ENCODE assay signal across 13 cellular contexts in genomic region chr17:17876959-17877547, GRCh38. TPM values are rescaled to one million over a fixed set of nuclear protein-coding genes. Genes with fewer than 3 reads are reported as not detected.
A peak's percentile ranks its signal among the peaks of the same experiment; 100 is the strongest.
DNase-seq lines count a peak whose midpoint lies in the region; ATAC-seq and TF ChIP-seq lines count a peak whose summit lies in the region.
"Had no signal": no experiment of that assay in that cellular context is flagged by ENCODE, and none has a peak within 500 bp of the region (broad histone marks: within the 10 kb centered on the region; RNA-seq: fewer than 3 reads in every experiment).

No MANE protein-coding gene starts in this region.

- TF ChIP-seq CTCF in IMR-90 (conservative IDR thresholded peaks at IDR 0.05; ENCODE audit: low read depth, low read length) (no peak), lung (IDR thresholded peaks at IDR 0.05; ENCODE audit: control extremely low read depth, extremely low read depth) (no peak), stomach (IDR thresholded peaks at IDR 0.05) (no peak), GM20000 (IDR thresholded peaks at IDR 0.05; ENCODE audit: extremely low read depth, missing control alignments) (no peak)

- TF ChIP-seq EP300 in stomach (IDR thresholded peaks at IDR 0.05), result no peak

- H3K4ac ChIP-seq in IMR-90 (ENCODE audit: low read depth, low read length), result peak overlapping the region; percentile 54; the same call in 1 of the 2 replicates

- peak overlapping the region; percentile 49 for H3K14ac ChIP-seq in IMR-90 (replicated peaks; ENCODE audit: low read depth, low read length)

- TF ChIP-seq POLR2A in IMR-90 (IDR thresholded peaks at IDR 0.05; ENCODE audit: low read depth, low read length) (no peak), stomach (IDR thresholded peaks at IDR 0.05) (no peak)

- H4K5ac ChIP-seq in IMR-90 (ENCODE audit: low read depth, low read length), result no peak overlapping the region

- DNase-seq in IMR-90, result peak; percentile 24
- peak; percentile 62 for DNase-seq in lung (ENCODE audit: low spot score)
- DNase-seq in stomach, result peak; percentile 63
- no peak for DNase-seq in NCI-H446 treated with DMSO at 0.1 percent for 48 hours (lab: John Stamatoyannopoulos, UW)
- DNase-seq in T-helper 1 cell, result no peak
- no peak for DNase-seq in GM20000 (ENCODE audit: low spot score)
- no peak for DNase-seq in OCI-M1 (lab: John Stamatoyannopoulos, UW)
- DNase-seq: activated gamma-delta T cell; DMS153; NCI-H526; stimulated activated naive CD8-positive, alpha-beta T cell treated with anti-CD3 and anti-CD28 coated beads, Interleukin-15, amount 100 ng/mL, for 72 hours had no signal

- H3K9me3 ChIP-seq in IMR-90 (ENCODE audit: control insufficient read depth, insufficient read depth, low read length), result no peaks in the 10 kb centered on the region
- no peaks in the 10 kb centered on the region for H3K9me3 ChIP-seq in ectodermal cell (ENCODE audit: control insufficient read depth, low read length)
- H3K9me3 ChIP-seq in lung (ENCODE audit: control insufficient read depth in 2 of 2, insufficient read depth in 1 of 2, low read length in 1 of 2), result no peaks in the 10 kb centered on the region
- H3K9me3 ChIP-seq in stomach, result no peaks in the 10 kb centered on the region

- peak overlapping the region; percentile 3 for H2BK5ac ChIP-seq in IMR-90 (ENCODE audit: low read depth, low read length, poor library complexity, severe bottlenecking)

- no peak overlapping the region for H2BK20ac ChIP-seq in IMR-90 (ENCODE audit: low read depth, low read length)

- H3K27me3 ChIP-seq in IMR-90 (ENCODE audit: control insufficient read depth, insufficient read depth, low read length), result no peaks in the 10 kb centered on the region
- H3K27me3 ChIP-seq in ectodermal cell (ENCODE audit: control insufficient read depth, insufficient read depth, low read length, poor library complexity, severe bottlenecking), result no peaks in the 10 kb centered on the region
- H3K27me3 ChIP-seq in lung (ENCODE audit: control insufficient read depth, insufficient read depth), result no peaks in the 10 kb centered on the region
- no peaks in the 10 kb centered on the region for H3K27me3 ChIP-seq in stomach

- H3K56ac ChIP-seq in IMR-90 (ENCODE audit: extremely low read depth, insufficient read depth, low read length), result no peak overlapping the region

- POLR2A ChIA-PET in IMR-90 (lab: Charles Lee; ENCODE audit: unreplicated experiment), result no interaction called here

- no peak overlapping the region; the same call in 1 of the 2 replicates for H4K91ac ChIP-seq in IMR-90 (ENCODE audit: insufficient read depth, low read depth, low read length)

- in situ Hi-C loops in IMR-90 (cut with MboI; ENCODE audit: low sequenced_read_pairs), result loop anchor here (25.0 kb wide), 1 partner anchor 515 kb away; no protein-coding TSS in a partner anchor

- peak overlapping the region; percentile 33; the same call in 1 of the 2 replicates for H3K4me2 ChIP-seq in IMR-90 (ENCODE audit: low read depth, low read length)

- BruUV-seq in IMR-90 (replicated peaks; lab: Mats Ljungman, UMichigan), result no TSS peak

- no peak overlapping the region for H2BK15ac ChIP-seq in IMR-90 (ENCODE audit: low read depth, low read length)

- peaks cover 0 to 7% of the 10 kb centered on the region in 2 experiments; a peak in 3 of 4 replicates for H3K79me1 ChIP-seq in IMR-90 (ENCODE audit: low read depth in 1 of 2, low read length in 2 of 2)

- H2AK9ac ChIP-seq in IMR-90 (replicated peaks; ENCODE audit: low read depth, low read length, poor library complexity), result peak overlapping the region; percentile 20

- 0 out of 2 replicates have a peak overlapping the region, but pooled peaks have one; percentile 44 for H2AK5ac ChIP-seq in IMR-90 (ENCODE audit: low read depth, low read length)

- peak overlapping the region; percentile 6; the same call in 1 of the 2 replicates for H2BK120ac ChIP-seq in IMR-90 (ENCODE audit: low read depth, low read length)

- CTCF ChIA-PET in IMR-90 (lab: Yijun Ruan, JAX), result interaction anchor here (1.2 to 1.4 kb wide), 2 partner anchors 13 to 42 kb away, joined by 4 to 5 read pairs; no protein-coding TSS in a partner anchor

- 69% methylated on average over 3 of the region's 6 CpGs; no CpG with 5 or more reads in 1 of the 2 experiments for WGBS in IMR-90 (ENCODE audit: extremely low coverage in 2 of 2, insufficient read length in 1 of 2), 2 experiments
- WGBS in ectodermal cell, 2 experiments, result 93 to 97% methylated on average over 6 of the region's 6 CpGs
- 36 to 65% methylated on average over 6 of the region's 6 CpGs for WGBS in lung, 2 donors
- 24 to 32% (median 29%) methylated on average over 6 of the region's 6 CpGs for WGBS in stomach, 5 donors

- no peak overlapping the region for H3K4me3 ChIP-seq in IMR-90 (ENCODE audit: insufficient read depth, low read depth, low read length)
- H3K4me3 ChIP-seq in ectodermal cell (ENCODE audit: insufficient read depth, low read depth, low read length), result no peak overlapping the region
- H3K4me3 ChIP-seq in lung, result no peak overlapping the region
- H3K4me3 ChIP-seq in stomach, result no peak overlapping the region
- H3K4me3 ChIP-seq: K562 had no signal

- peaks cover 22% of the 10 kb centered on the region for H3K4me1 ChIP-seq in IMR-90 (ENCODE audit: control insufficient read depth, insufficient read depth, low read length)
- H3K4me1 ChIP-seq in ectodermal cell (ENCODE audit: control insufficient read depth, insufficient read depth, low read length), result peaks cover 22% of the 10 kb centered on the region
- peaks cover 25 to 32% of the 10 kb centered on the region in 2 donors for H3K4me1 ChIP-seq in lung (ENCODE audit: control insufficient read depth in 2 of 2, insufficient read depth in 2 of 2, low read length in 2 of 2)
- peaks cover 28 to 62% (median 39%) of the 10 kb centered on the region in 4 donors for H3K4me1 ChIP-seq in stomach

- peaks cover 9% of the 10 kb centered on the region for H3K9me1 ChIP-seq in IMR-90 (ENCODE audit: insufficient read depth, low read length)

- H4K20me1 ChIP-seq in IMR-90 (ENCODE audit: insufficient read depth, low read length), result peaks cover 22% of the 10 kb centered on the region

- ATAC-seq in IMR-90 (ENCODE audit: low read depth), result peak; percentile 15
- no peak for ATAC-seq in lung (ENCODE audit: insufficient read depth, low FRiP score)
- ATAC-seq: K562; stimulated activated naive CD8-positive, alpha-beta T cell treated with anti-CD3 and anti-CD28 coated beads, Interleukin-15, amount 100 ng/mL, for 72 hours had no signal

- peak overlapping the region in 1 of 2 experiments; percentile 7; a peak in 1 of 4 replicates for H4K8ac ChIP-seq in IMR-90 (ENCODE audit: low read depth in 2 of 2, low read length in 2 of 2)

- no peak overlapping the region; the same call in 1 of the 2 replicates for H3K18ac ChIP-seq in IMR-90 (ENCODE audit: low read depth, low read length)

- peak overlapping the region; percentile 59 for H2AFZ ChIP-seq in IMR-90 (replicated peaks; ENCODE audit: low read length, poor library complexity)

- intact Hi-C loops in IMR-90 (cut with micrococcal nuclease) (loop anchor here (5.0 kb wide), 1 partner anchor 155 kb away; no protein-coding TSS in a partner anchor), stomach (cut with DNase I; ENCODE audit: low total_unique reads) (no loop called here)

- H3K36me3 ChIP-seq in IMR-90 (ENCODE audit: control insufficient read depth, insufficient read depth, low read length), result peaks cover 28% of the 10 kb centered on the region
- H3K36me3 ChIP-seq in ectodermal cell (ENCODE audit: control insufficient read depth, insufficient read depth, low read length), result no peaks in the 10 kb centered on the region
- H3K36me3 ChIP-seq in lung (ENCODE audit: control insufficient read depth in 2 of 2, insufficient read depth in 2 of 2, low read length in 2 of 2), result peaks cover 3 to 25% of the 10 kb centered on the region in 2 donors
- H3K36me3 ChIP-seq in stomach, result peaks cover 24 to 60% (median 49%) of the 10 kb centered on the region in 4 donors

- no peak overlapping the region for H3K9ac ChIP-seq in IMR-90 (ENCODE audit: low read depth, low read length)

- TF ChIP-seq RAD21 in IMR-90 (IDR thresholded peaks at IDR 0.05; ENCODE audit: low read length), result no peak

- dilution Hi-C loops in IMR-90 (cut with HindIII; ENCODE audit: low sequenced_read_pairs, unreplicated experiment), result no loop called here

- H3K23ac ChIP-seq in IMR-90 (ENCODE audit: low read depth, low read length), result peak overlapping the region; percentile 57; the same call in 1 of the 2 replicates

- H3K27ac ChIP-seq in IMR-90 (ENCODE audit: insufficient read depth, low read length) (peak overlapping the region; percentile 33), ectodermal cell (ENCODE audit: insufficient read depth, low read depth, low read length, poor library complexity, severe bottlenecking) (peak overlapping the region; percentile 55), lung (ENCODE audit: low read depth in 1 of 2, low read length in 1 of 2) (peak overlapping the region; percentile 81 to 95), stomach (peak overlapping the region; percentile 86 to 90 (median 88))

TF ChIP-seq in IMR-90, 13 proteins besides CTCF, POLR2A, EP300 and RAD21:
- TF ChIP-seq NFE2L2 (IDR thresholded peaks at IDR 0.05; ENCODE audit: low read depth, low read length) (no peak), RFX5 (IDR thresholded peaks at IDR 0.05; ENCODE audit: low read depth, low read length) (no peak), CEBPB (IDR thresholded peaks at IDR 0.05; ENCODE audit: low read depth, low read length) (peak; percentile 47; the same call in 1 of the 2 replicates), MAFK (IDR thresholded peaks at IDR 0.05; ENCODE audit: low read depth, low read length) (no peak)

RNA-seq across cellular contexts. Expression of gene SREBF1, which starts 40.3 kb away (rescaled TPM):
- total RNA-seq in IMR-90 (2012; rRNA removed) (3.3 and 3.4 TPM in 2 replicates), lung (100 to 1,000 TPM in 1 of 2 donors, 10 to 100 TPM in 1; 84.6 to 134 TPM), stomach (100 to 1,000 TPM in 3 of 5 donors, 10 to 100 TPM in 2; 18.9 to 207 (median 126) TPM)
- polyA plus RNA-seq in IMR-90 (2012; rRNA removed) (20.4 and 22.3 TPM in 2 replicates), lung (10 to 100 TPM; 68.4 to 76.8 TPM), stomach (10 to 100 TPM; 13.1 to 64.5 (median 17.2) TPM)
- polyA plus RNA-seq in IMR-90 (2012; cell fraction: cytosol; rRNA removed), result 16.2 and 23.6 TPM in 2 replicates
- 82.8 and 188 TPM in 2 replicates for polyA plus RNA-seq in IMR-90 (2012; cell fraction: nucleus; rRNA removed; ENCODE audit: low replicate concordance)
- 58.8 TPM for polyA plus RNA-seq in ectodermal cell (2013, experiment 1 of 4)
- polyA plus RNA-seq in ectodermal cell (2013, experiment 2 of 4), result 65.5 TPM
- polyA plus RNA-seq in ectodermal cell (2013, experiment 3 of 4), result 33.2 TPM
- polyA plus RNA-seq in ectodermal cell (2013, experiment 4 of 4), result 43.0 TPM

Comparison
In these comparisons a context has a peak if more than half of its experiments do, and no peak if none do; other contexts are left out.
1. DNase-seq: peak in IMR-90 (single experiment), lung (single experiment) and stomach (single experiment); none in NCI-H446 treated with DMSO at 0.1 percent for 48 hours (single experiment), T-helper 1 cell (0 of 5), GM20000 (single experiment) and OCI-M1 (single experiment).
2. H3K27ac ChIP-seq: peak in every context shown above with its lines; median percentile 88 in lung; 88 in stomach; 55 in ectodermal cell; 33 in IMR-90.